Comparison of ENCODE assay signal across 12 cellular contexts in the genomic region with DNA sequence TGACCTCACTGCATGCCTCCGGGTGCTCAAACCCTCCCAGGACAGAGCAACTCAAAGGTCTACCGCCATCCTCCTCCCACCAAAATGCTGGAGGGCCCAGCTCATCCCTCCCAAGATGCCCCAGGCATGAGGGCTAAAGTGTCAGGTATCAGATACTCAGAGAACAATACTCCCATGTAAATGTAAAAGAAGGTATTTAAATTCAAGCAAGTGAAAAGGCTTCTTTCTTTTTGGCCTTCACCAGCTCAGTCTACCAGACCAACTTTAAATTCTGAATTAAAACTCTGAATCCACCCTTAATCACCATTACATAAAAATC. TPM values are rescaled to one million over a fixed set of nuclear protein-coding genes. Genes with fewer than 3 reads are reported as not detected.
DNase-seq lines count a peak whose midpoint lies in the region; ATAC-seq and TF ChIP-seq lines count a peak whose summit lies in the region.
"Had no signal": no experiment of that assay in that cellular context is flagged by ENCODE, and none has a peak within 500 bp of the region (broad histone marks: within the 10 kb centered on the region; RNA-seq: fewer than 3 reads in every experiment).

No MANE protein-coding gene starts in this region.

- H3F3A ChIP-seq in GM23248 (ENCODE audit: insufficient read depth), result peaks cover 10% of the 10 kb centered on the region; the same call in 1 of the 2 replicates

- peaks cover 48% of the 10 kb centered on the region for H3K36me3 Mint-ChIP-seq in stimulated activated naive CD8-positive, alpha-beta T cell treated with anti-CD3 and anti-CD28 coated beads, Interleukin-15, Interleukin-2, amounts not matched to agents 100 ng/mL and 50 ng/mL, for 24 hours (ENCODE audit: low read depth)
- H3K36me3 Mint-ChIP-seq in T-helper 17 cell (ENCODE audit: low read depth) (peaks cover 12% of the 10 kb centered on the region), type B pancreatic cell (peaks cover 24% of the 10 kb centered on the region)

- ATAC-seq in stimulated activated naive CD8-positive, alpha-beta T cell treated with anti-CD3 and anti-CD28 coated beads, Interleukin-15, Interleukin-2, amounts not matched to agents 100 U/mL and 50 U/mL, for 24 hours, result no peak
- ATAC-seq in T-helper 17 cell (no peak), HG03520 (IDR thresholded peaks at IDR 0.05; ENCODE audit: unreplicated experiment) (no peak)
- ATAC-seq: foreskin keratinocyte had no signal

- H2AFZ ChIP-seq in GM23248, result no peak overlapping the region

- no peaks in the 10 kb centered on the region for H4K20me1 ChIP-seq in GM23248 (ENCODE audit: insufficient read depth)

- H3K4me2 ChIP-seq in GM23248 (ENCODE audit: unreplicated experiment), result no peak overlapping the region

- in situ Hi-C loops in GM23248 (cut with MboI), result no loop called here

- peak overlapping the region; percentile 97 for H3K4me3 Mint-ChIP-seq in stimulated activated naive CD8-positive, alpha-beta T cell treated with anti-CD3 and anti-CD28 coated beads, Interleukin-15, Interleukin-2, amounts not matched to agents 100 ng/mL and 50 ng/mL, for 24 hours
- H3K4me3 Mint-ChIP-seq in T-helper 17 cell, result peak overlapping the region; percentile 97
- peak overlapping the region; percentile 97 for H3K4me3 Mint-ChIP-seq in type B pancreatic cell

- no peak overlapping the region for H3K27ac Mint-ChIP-seq in stimulated activated naive CD8-positive, alpha-beta T cell treated with anti-CD3 and anti-CD28 coated beads, Interleukin-15, Interleukin-2, amounts not matched to agents 100 ng/mL and 50 ng/mL, for 24 hours
- no peak overlapping the region for H3K27ac Mint-ChIP-seq in T-helper 17 cell
- peak overlapping the region; percentile 12 for H3K27ac Mint-ChIP-seq in type B pancreatic cell

- H3K9me3 Mint-ChIP-seq in stimulated activated naive CD8-positive, alpha-beta T cell treated with anti-CD3 and anti-CD28 coated beads, Interleukin-15, Interleukin-2, amounts not matched to agents 100 ng/mL and 50 ng/mL, for 24 hours, result no peaks in the 10 kb centered on the region
- H3K9me3 Mint-ChIP-seq in type B pancreatic cell, result no peaks in the 10 kb centered on the region

- peaks cover 62% of the 10 kb centered on the region for H3K79me2 ChIP-seq in GM23248 (ENCODE audit: insufficient read depth)

- H3K27ac ChIP-seq in GM23248, result no peak overlapping the region
- H3K27ac ChIP-seq: foreskin keratinocyte had no signal

- no peaks in the 10 kb centered on the region for H3K27me3 Mint-ChIP-seq in stimulated activated naive CD8-positive, alpha-beta T cell treated with anti-CD3 and anti-CD28 coated beads, Interleukin-15, Interleukin-2, amounts not matched to agents 100 ng/mL and 50 ng/mL, for 24 hours
- H3K27me3 Mint-ChIP-seq in T-helper 17 cell (no peaks in the 10 kb centered on the region), type B pancreatic cell (no peaks in the 10 kb centered on the region)

- no peaks in the 10 kb centered on the region for H3K27me3 ChIP-seq in GM23248 (replicated peaks; ENCODE audit: insufficient read depth)
- H3K27me3 ChIP-seq: foreskin keratinocyte had no signal

- H3K36me3 ChIP-seq in GM23248 (ENCODE audit: low read depth), result peaks cover 10% of the 10 kb centered on the region

- no peak overlapping the region for H3K9ac ChIP-seq in GM23248
- H3K9ac ChIP-seq: SK-N-SH had no signal

- WGBS in GM23248 (ENCODE audit: low coverage in 1 of 2, low lambda C conversion rate in 2 of 2, missing lambda C conversion rate in 2 of 2), 2 experiments, result 73 to 76% methylated on average over 2 of the region's 2 CpGs

- H3K4me3 ChIP-seq in iPS-11a (ENCODE audit: low read depth, low read length) (peak overlapping the region; percentile 21), GM23248 (no peak overlapping the region)
- H3K4me3 ChIP-seq: skin epidermis had no signal

- H3K9me3 ChIP-seq in T-helper 17 cell (ENCODE audit: control insufficient read depth, low read length, poor library complexity, severe bottlenecking), result no peaks in the 10 kb centered on the region
- H3K9me3 ChIP-seq in GM23248 (ENCODE audit: low read depth), result no peaks in the 10 kb centered on the region
- H3K9me3 ChIP-seq: SK-N-SH had no signal

- peaks cover 66% of the 10 kb centered on the region for H3K4me1 Mint-ChIP-seq in stimulated activated naive CD8-positive, alpha-beta T cell treated with anti-CD3 and anti-CD28 coated beads, Interleukin-15, Interleukin-2, amounts not matched to agents 100 ng/mL and 50 ng/mL, for 24 hours (ENCODE audit: low read depth)
- H3K4me1 Mint-ChIP-seq in T-helper 17 cell (peaks cover 57% of the 10 kb centered on the region), type B pancreatic cell (ENCODE audit: unreplicated experiment) (peaks cover 45% of the 10 kb centered on the region)

- no peak for TF ChIP-seq CTCF in type B pancreatic cell (conservative IDR thresholded peaks at IDR 0.05)

- DNase-seq in stimulated activated naive CD8-positive, alpha-beta T cell treated with anti-CD3 and anti-CD28 coated beads, Interleukin-15, Interleukin-2, amounts not matched to agents 100 U/mL and 50 U/mL, for 24 hours, result no peak
- DNase-seq in T-helper 17 cell (no peak), type B pancreatic cell (ENCODE audit: extremely low spot score, unreplicated experiment) (no peak), GM23248 (no peak)
- DNase-seq in effector CD4-positive, alpha-beta T cell, result no peak
- DNase-seq: foreskin keratinocyte, NCI-H2171 treated with DMSO at 0.1 percent for 48 hours had no signal

- peaks cover 22% of the 10 kb centered on the region for H3K4me1 ChIP-seq in GM23248 (ENCODE audit: insufficient read depth)
- H3K4me1 ChIP-seq: foreskin keratinocyte had no signal

- H3K9me2 ChIP-seq in GM23248 (ENCODE audit: insufficient read depth), result no peaks in the 10 kb centered on the region
- H3K9me2 ChIP-seq: SK-N-SH had no signal

RNA-seq across cellular contexts. Expression of a gene that starts 3.0 kb away (rescaled TPM):
- total RNA-seq in T-helper 17 cell (10 to 100 TPM; 84.2 to 87.3 TPM), type B pancreatic cell (ENCODE audit: low replicate concordance) (106 and 186 TPM in 2 replicates)
- total RNA-seq in GM23248 (2014; rRNA removed; shearing (Covaris generic)), result 50.0 and 70.4 TPM in 2 replicates
- 46.2 and 53.4 TPM in 2 replicates for polyA plus RNA-seq in GM23248 (2016; fragmentation: Nextera tagmentation; extraction: Ambion mirVana)
